Comparison of ENCODE assay signal across 15 cellular contexts in the genomic region with DNA sequence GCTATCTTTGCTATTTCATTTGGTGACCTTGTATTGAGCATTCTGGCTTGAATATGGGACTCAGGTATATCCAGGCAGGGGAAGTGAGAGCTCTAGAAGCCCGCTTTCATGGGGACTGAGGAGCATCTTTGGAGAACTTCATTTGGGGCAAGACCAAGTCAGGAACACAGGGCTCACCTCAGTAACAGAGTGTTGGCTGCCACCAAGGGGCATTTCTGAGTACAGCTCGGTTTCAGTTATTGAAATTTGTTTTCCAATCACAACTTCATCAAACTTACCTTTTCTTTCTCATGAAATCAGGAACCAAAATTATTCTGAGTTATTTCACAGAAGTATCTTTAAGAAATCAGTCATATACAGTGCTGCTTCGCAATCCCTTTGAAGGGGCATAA.
DNase-seq lines count a peak whose midpoint lies in the region; ATAC-seq and TF ChIP-seq lines count a peak whose summit lies in the region.
"Had no signal": no experiment of that assay in that cellular context is flagged by ENCODE, and none has a peak within 500 bp of the region (broad histone marks: within the 10 kb centered on the region; RNA-seq: fewer than 3 reads in every experiment).

No MANE protein-coding gene starts in this region.

- intact Hi-C loops in sigmoid colon (cut with DNase I), result loop anchor here (2.0 to 10.0 kb wide), 7 partner anchors 87 to 632 kb away; a partner anchor contains a TSS

- 72 to 75% methylated on average over 3 of the region's 3 CpGs for WGBS in sigmoid colon, 2 donors

- no peaks in the 10 kb centered on the region for H3K9me2 ChIP-seq in GM23338 (ENCODE audit: insufficient read depth)

- no peak overlapping the region for H3K27ac ChIP-seq in GM23338 (ENCODE audit: low read depth)
- H3K27ac ChIP-seq in sigmoid colon, result peak overlapping the region in 3 of 4 donors; percentile 53 to 74 (median 68)
- H3K27ac ChIP-seq: prostate gland had no signal

- H3K79me2 ChIP-seq in GM23338 (replicated peaks; ENCODE audit: insufficient read depth), result no peaks in the 10 kb centered on the region

- peak; percentile 18 for DNase-seq in GM23338 (ENCODE audit: low spot score)
- DNase-seq in SW480 (ENCODE audit: low spot score), result peak; percentile 21
- no peak for DNase-seq in foreskin fibroblast
- no peak for DNase-seq in sigmoid colon
- no peak for DNase-seq in HUDEP-2 (lab: John Stamatoyannopoulos, UW; ENCODE audit: unreplicated experiment in 76 of 76)
- DNase-seq: activated CD4-positive, alpha-beta T cell treated with anti-CD3 and anti-CD28 coated beads for 4 hours; Calu3; caudate nucleus; left ventricle myocardium superior; NCI-H526 treated with DMSO at 0.1 percent for 48 hours; substantia nigra had no signal

- no peak for TF ChIP-seq EP300 in sigmoid colon (IDR thresholded peaks at IDR 0.05)

- no peaks in the 10 kb centered on the region for H3K4me1 ChIP-seq in GM23338 (ENCODE audit: insufficient read depth)
- peaks cover 0 to 58% (median 45%) of the 10 kb centered on the region in 4 donors for H3K4me1 ChIP-seq in sigmoid colon
- H3K4me1 ChIP-seq: prostate gland had no signal

- H3K27me3 Mint-ChIP-seq in GM23338 (ENCODE audit: insufficient read depth, low read depth, poor library complexity), result no peaks in the 10 kb centered on the region
- no peaks in the 10 kb centered on the region for H3K27me3 Mint-ChIP-seq in activated T-helper 17 cell treated with anti-CD3 and anti-CD28 coated beads, Interleukin-2, amount 50 U/mL, for 72 hours

- ATAC-seq in GM23338 (peak; percentile 62; the same call in 2 of the 3 replicates), GM19023 (IDR thresholded peaks at IDR 0.05; ENCODE audit: unreplicated experiment) (no peak), SK-N-SH treated with all-trans-retinoic acid at 6 μM for 48 hours (no peak)
- ATAC-seq in activated T-helper 17 cell treated with anti-CD3 and anti-CD28 coated beads, Interleukin-2, amount 50 U/mL, for 72 hours (replicated peaks), result no peak
- ATAC-seq: left ventricle myocardium superior had no signal

- peaks cover 22% of the 10 kb centered on the region for H3K9me3 Mint-ChIP-seq in GM23338
- H3K9me3 Mint-ChIP-seq in activated T-helper 17 cell treated with anti-CD3 and anti-CD28 coated beads, Interleukin-2, amount 50 U/mL, for 72 hours, result peaks cover 16% of the 10 kb centered on the region

- H3K4me2 ChIP-seq in GM23338, result no peak overlapping the region

- peak overlapping the region; percentile 66; the same call in 1 of the 2 replicates for H2AFZ ChIP-seq in GM23338

- no peak for TF ChIP-seq POLR2A in sigmoid colon (IDR thresholded peaks at IDR 0.05)

- no peak overlapping the region for H3K27ac Mint-ChIP-seq in GM23338
- no peak overlapping the region for H3K27ac Mint-ChIP-seq in activated T-helper 17 cell treated with anti-CD3 and anti-CD28 coated beads, Interleukin-2, amount 50 U/mL, for 72 hours

- no peaks in the 10 kb centered on the region for H3F3A ChIP-seq in GM23338 (replicated peaks; ENCODE audit: low read depth)

- H3K36me3 ChIP-seq in GM23338 (ENCODE audit: insufficient read depth), result no peaks in the 10 kb centered on the region
- no peaks in the 10 kb centered on the region for H3K36me3 ChIP-seq in sigmoid colon
- H3K36me3 ChIP-seq: prostate gland had no signal

- H3K9me3 ChIP-seq in sigmoid colon, result peaks cover 0 to 4% (median under 1%) of the 10 kb centered on the region in 4 donors
- H3K9me3 ChIP-seq: prostate gland had no signal

- peaks cover 10% of the 10 kb centered on the region for H3K36me3 Mint-ChIP-seq in GM23338 (ENCODE audit: low read depth)
- H3K36me3 Mint-ChIP-seq in activated T-helper 17 cell treated with anti-CD3 and anti-CD28 coated beads, Interleukin-2, amount 50 U/mL, for 72 hours (ENCODE audit: low read depth), result no peaks in the 10 kb centered on the region

- H3K4me1 Mint-ChIP-seq in GM23338, result peaks cover 3% of the 10 kb centered on the region; the same call in 1 of the 3 replicates
- no peaks in the 10 kb centered on the region for H3K4me1 Mint-ChIP-seq in activated T-helper 17 cell treated with anti-CD3 and anti-CD28 coated beads, Interleukin-2, amount 50 U/mL, for 72 hours

- H3K4me3 Mint-ChIP-seq in GM23338, result no peak overlapping the region
- no peak overlapping the region for H3K4me3 Mint-ChIP-seq in activated T-helper 17 cell treated with anti-CD3 and anti-CD28 coated beads, Interleukin-2, amount 50 U/mL, for 72 hours

- H3K4me3 ChIP-seq in GM23338 (no peak overlapping the region), foreskin fibroblast (ENCODE audit: low read depth in 1 of 2, low read length in 2 of 2) (no peak overlapping the region), sigmoid colon (no peak overlapping the region)
- H3K4me3 ChIP-seq: prostate gland had no signal

- H4K20me1 ChIP-seq in GM23338 (replicated peaks; ENCODE audit: insufficient read depth), result no peaks in the 10 kb centered on the region

- TF ChIP-seq CTCF in GM23338 (conservative IDR thresholded peaks at IDR 0.05; ENCODE audit: low read depth in 2 of 2) (peak; percentile 48 to 62), foreskin fibroblast (IDR thresholded peaks at IDR 0.05; ENCODE audit: low read depth, low read length) (peak; percentile 14), sigmoid colon (IDR thresholded peaks at IDR 0.05) (peak in 3 of 4 experiments; percentile 13 to 30 (median 29))

- H3K27me3 ChIP-seq in GM23338 (ENCODE audit: insufficient read depth) (no peaks in the 10 kb centered on the region), sigmoid colon (no peaks in the 10 kb centered on the region)

TF ChIP-seq in GM23338, 12 proteins besides CTCF, POLR2A, EP300 and RAD21:
- no peak for TF ChIP-seq NANOG (IDR thresholded peaks at IDR 0.05; ENCODE audit: borderline replicate concordance)

TF ChIP-seq in SK-N-SH treated with all-trans-retinoic acid at 6 μM for 48 hours, 23 proteins besides CTCF, POLR2A, EP300 and RAD21:
- TF ChIP-seq, protein P1, sequence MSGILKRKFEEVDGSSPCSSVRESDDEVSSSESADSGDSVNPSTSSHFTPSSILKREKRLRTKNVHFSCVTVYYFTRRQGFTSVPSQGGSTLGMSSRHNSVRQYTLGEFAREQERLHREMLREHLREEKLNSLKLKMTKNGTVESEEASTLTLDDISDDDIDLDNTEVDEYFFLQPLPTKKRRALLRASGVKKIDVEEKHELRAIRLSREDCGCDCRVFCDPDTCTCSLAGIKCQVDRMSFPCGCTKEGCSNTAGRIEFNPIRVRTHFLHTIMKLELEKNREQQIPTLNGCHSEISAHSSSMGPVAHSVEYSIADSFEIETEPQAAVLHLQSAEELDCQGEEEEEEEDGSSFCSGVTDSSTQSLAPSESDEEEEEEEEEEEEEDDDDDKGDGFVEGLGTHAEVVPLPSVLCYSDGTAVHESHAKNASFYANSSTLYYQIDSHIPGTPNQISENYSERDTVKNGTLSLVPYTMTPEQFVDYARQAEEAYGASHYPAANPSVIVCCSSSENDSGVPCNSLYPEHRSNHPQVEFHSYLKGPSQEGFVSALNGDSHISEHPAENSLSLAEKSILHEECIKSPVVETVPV (CRISPR knock-in tag; IDR thresholded peaks at IDR 0.05), result no peak
- TF ChIP-seq SNAI2 (CRISPR knock-in tag; IDR thresholded peaks at IDR 0.05) (no peak), PPARA (CRISPR knock-in tag; IDR thresholded peaks at IDR 0.05; ENCODE audit: borderline replicate concordance) (no peak), OSR1 (CRISPR knock-in tag; IDR thresholded peaks at IDR 0.05) (no peak), ZNF70 (CRISPR knock-in tag; IDR thresholded peaks at IDR 0.05) (no peak), ESRRG (CRISPR knock-in tag; IDR thresholded peaks at IDR 0.05) (no peak), ZC3H10 (CRISPR knock-in tag; IDR thresholded peaks at IDR 0.05) (no peak), ZFP3 (CRISPR knock-in tag; IDR thresholded peaks at IDR 0.05) (no peak), TCF4 (CRISPR knock-in tag; IDR thresholded peaks at IDR 0.05; ENCODE audit: borderline replicate concordance) (no peak)
- TF ChIP-seq, protein P2, sequence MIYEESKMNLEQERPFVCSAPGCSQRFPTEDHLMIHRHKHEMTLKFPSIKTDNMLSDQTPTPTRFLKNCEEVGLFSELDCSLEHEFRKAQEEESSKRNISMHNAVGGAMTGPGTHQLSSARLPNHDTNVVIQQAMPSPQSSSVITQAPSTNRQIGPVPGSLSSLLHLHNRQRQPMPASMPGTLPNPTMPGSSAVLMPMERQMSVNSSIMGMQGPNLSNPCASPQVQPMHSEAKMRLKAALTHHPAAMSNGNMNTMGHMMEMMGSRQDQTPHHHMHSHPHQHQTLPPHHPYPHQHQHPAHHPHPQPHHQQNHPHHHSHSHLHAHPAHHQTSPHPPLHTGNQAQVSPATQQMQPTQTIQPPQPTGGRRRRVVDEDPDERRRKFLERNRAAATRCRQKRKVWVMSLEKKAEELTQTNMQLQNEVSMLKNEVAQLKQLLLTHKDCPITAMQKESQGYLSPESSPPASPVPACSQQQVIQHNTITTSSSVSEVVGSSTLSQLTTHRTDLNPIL (CRISPR knock-in tag; IDR thresholded peaks at IDR 0.05; ENCODE audit: low read depth), result no peak

Comparison
In these comparisons a context has a peak if more than half of its experiments do, and no peak if none do; other contexts are left out.
1. DNase-seq: peak in GM23338 (single experiment) and SW480 (single experiment); none in foreskin fibroblast (0 of 2), sigmoid colon (single experiment) and HUDEP-2 (0 of 76).
2. Peak in every context shown above with its lines, with median percentiles within 50 percentile points of each other: CTCF ChIP-seq.